ENCODE assay signal across 12 cellular contexts in genomic region chr19:17749912-17750317, GRCh38. TPM values are rescaled to one million over a fixed set of nuclear protein-coding genes. Genes with fewer than 3 reads are reported as not detected.
A peak's percentile ranks its signal among the peaks of the same experiment; 100 is the strongest.
DNase-seq lines count a peak whose midpoint lies in the region; ATAC-seq and TF ChIP-seq lines count a peak whose summit lies in the region.
"Had no signal": no experiment of that assay in that cellular context is flagged by ENCODE, and none has a peak within 500 bp of the region (broad histone marks: within the 10 kb centered on the region; RNA-seq: fewer than 3 reads in every experiment).

No MANE protein-coding gene starts in this region.

- in situ Hi-C loops in gastrocnemius medialis (cut with MboI; ENCODE audit: low sequenced_read_pairs in 4 of 4) = no loop called here

- peak overlapping the region; percentile 92 for H3K27ac ChIP-seq in caudate nucleus (ENCODE audit: low read depth, low read length)
- peak overlapping the region in 7 of 8 donors; percentile 8 to 95 (median 89) for H3K27ac ChIP-seq in spleen
- H3K27ac ChIP-seq in gastrocnemius medialis = no peak overlapping the region

- WGBS in spleen, 5 donors = 48 to 67% (median 55%) methylated on average over 8 of the region's 8 CpGs

- H3K27me3 Mint-ChIP-seq in T-helper 2 cell treated with Interferon-gamma antibody and Interleukin-4, amounts not matched to agents 5 μg/mL and 100 μg/mL, for 36 hours (ENCODE audit: low read depth) = no peaks in the 10 kb centered on the region

- no peaks in the 10 kb centered on the region for H3K9me3 ChIP-seq in spleen
- no peaks in the 10 kb centered on the region for H3K9me3 ChIP-seq in gastrocnemius medialis
- H3K9me3 ChIP-seq: esophagus squamous epithelium had no signal

- DNase-seq in GM12865 (ENCODE audit: low read depth) (no peak), caudate nucleus (lab: John Stamatoyannopoulos, UW) (peak in 10 of 61 donors; percentile 10 to 43 (median 18)), spleen (no peak), NCI-H1930 (lab: John Stamatoyannopoulos, UW) (no peak), gastrocnemius medialis (no peak), cerebellum (ENCODE audit: low spot score) (no peak)
- DNase-seq in T-helper 2 cell treated with Interferon-gamma antibody and Interleukin-4, amounts not matched to agents 5 μg/mL and 100 μg/mL, for 36 hours (ENCODE audit: low spot score) = peak; percentile 24
- DNase-seq: DMS79 treated with DMSO at 0.1 percent for 48 hours, esophagus squamous epithelium, kidney glomerular epithelial cell, NCI-H524 had no signal

- ATAC-seq in GM21390 (IDR thresholded peaks at IDR 0.05; ENCODE audit: unreplicated experiment) (no peak), gastrocnemius medialis (no peak)

- peak overlapping the region; percentile 86 for H3K4me3 ChIP-seq in GM12865 (ENCODE audit: low read depth, low read length)
- H3K4me3 ChIP-seq in spleen = peak overlapping the region in 1 of 8 donors; percentile 70
- no peak overlapping the region for H3K4me3 ChIP-seq in gastrocnemius medialis

- intact Hi-C loops in spleen (cut with DNase I; ENCODE audit: low total_unique reads) = no loop called here
- intact Hi-C loops in gastrocnemius medialis (cut with DNase I; ENCODE audit: low total_unique reads) = no loop called here

- peaks cover 22% of the 10 kb centered on the region for H3K36me3 Mint-ChIP-seq in T-helper 2 cell treated with Interferon-gamma antibody and Interleukin-4, amounts not matched to agents 5 μg/mL and 100 μg/mL, for 36 hours (ENCODE audit: low read depth)

- no peak for TF ChIP-seq POLR2A in spleen (IDR thresholded peaks at IDR 0.05)
- TF ChIP-seq POLR2A in gastrocnemius medialis (IDR thresholded peaks at IDR 0.05) = no peak

- H3K9me3 Mint-ChIP-seq in T-helper 2 cell treated with Interferon-gamma antibody and Interleukin-4, amounts not matched to agents 5 μg/mL and 100 μg/mL, for 36 hours = no peaks in the 10 kb centered on the region

- peak overlapping the region; percentile 93 for H3K4me3 Mint-ChIP-seq in T-helper 2 cell treated with Interferon-gamma antibody and Interleukin-4, amounts not matched to agents 5 μg/mL and 100 μg/mL, for 36 hours

- H3K36me3 ChIP-seq in spleen = peaks cover 0 to 11% (median 3%) of the 10 kb centered on the region in 6 donors
- no peaks in the 10 kb centered on the region for H3K36me3 ChIP-seq in gastrocnemius medialis
- H3K36me3 ChIP-seq: esophagus squamous epithelium had no signal

- peak overlapping the region; percentile 82 for H3K27ac Mint-ChIP-seq in T-helper 2 cell treated with Interferon-gamma antibody and Interleukin-4, amounts not matched to agents 5 μg/mL and 100 μg/mL, for 36 hours

- H3K4me1 Mint-ChIP-seq in T-helper 2 cell treated with Interferon-gamma antibody and Interleukin-4, amounts not matched to agents 5 μg/mL and 100 μg/mL, for 36 hours (ENCODE audit: low read depth) = peaks cover 46% of the 10 kb centered on the region

- no peaks in the 10 kb centered on the region for H3K27me3 ChIP-seq in spleen (replicated peaks in 1 of 7)
- H3K27me3 ChIP-seq in gastrocnemius medialis = peaks cover 16 to 24% (median 20%) of the 10 kb centered on the region in 3 donors

- H3K4me1 ChIP-seq in spleen (peaks cover 22 to 88% (median 76%) of the 10 kb centered on the region in 6 donors), gastrocnemius medialis (peaks cover 0 to 4% of the 10 kb centered on the region in 2 donors)

- TF ChIP-seq CTCF in GM12865 (IDR thresholded peaks at IDR 0.05; ENCODE audit: insufficient read depth, low read depth, low read length, missing control alignments) (no peak), spleen (IDR thresholded peaks at IDR 0.05 in 8 of 11, conservative IDR thresholded peaks at IDR 0.05 in 3 of 11) (no peak), gastrocnemius medialis (IDR thresholded peaks at IDR 0.05 in 4 of 5, conservative IDR thresholded peaks at IDR 0.05 in 1 of 5) (no peak)

RNA-seq across cellular contexts. Expression of gene FCHO1, which starts 1.4 kb away (rescaled TPM):
- 10 to 100 TPM; 19.7 to 48.3 (median 34.5) TPM for total RNA-seq in spleen
- polyA plus RNA-seq in spleen = 10 to 100 TPM; 11.3 to 20.3 (median 15.3) TPM
- total RNA-seq in gastrocnemius medialis = 1 to 10 TPM in 1 of 4 donors, under 1 TPM in 2, not detected in 1; 0.13 to 2.1 (median 0.51) TPM
- total RNA-seq in cerebellum = 25.9 TPM

RNA-seq across cellular contexts. Expression of gene MAP1S, which starts 30.6 kb away (rescaled TPM):
- 10 to 100 TPM; 33.4 to 63.1 (median 45.6) TPM for total RNA-seq in spleen
- polyA plus RNA-seq in spleen = 10 to 100 TPM; 15.0 to 15.9 (median 15.0) TPM
- 10 to 100 TPM; 20.0 to 61.5 (median 35.1) TPM for total RNA-seq in gastrocnemius medialis
- 31.4 TPM for total RNA-seq in cerebellum

RNA-seq across cellular contexts. Expression of gene B3GNT3, which starts 45.0 kb away (rescaled TPM):
- total RNA-seq in spleen (1 to 10 TPM in 2 of 7 donors, under 1 TPM in 3, not detected in 2; 0.36 to 1.6 (median 0.88) TPM), gastrocnemius medialis (under 1 TPM in 2 of 4 donors, not detected in 2; 0.13 to 0.39 TPM), cerebellum (not detected)
- polyA plus RNA-seq in spleen = under 1 TPM in 2 of 3 donors, not detected in 1; 0.05 to 0.16 TPM

Comparison
In these comparisons a context has a peak if more than half of its experiments do, and no peak if none do; other contexts are left out.
1. H3K27ac ChIP-seq: peak in caudate nucleus (single experiment) and spleen (7 of 8); none in gastrocnemius medialis (0 of 4).